Comparison of ENCODE assay signal across 29 cellular contexts in the genomic region with DNA sequence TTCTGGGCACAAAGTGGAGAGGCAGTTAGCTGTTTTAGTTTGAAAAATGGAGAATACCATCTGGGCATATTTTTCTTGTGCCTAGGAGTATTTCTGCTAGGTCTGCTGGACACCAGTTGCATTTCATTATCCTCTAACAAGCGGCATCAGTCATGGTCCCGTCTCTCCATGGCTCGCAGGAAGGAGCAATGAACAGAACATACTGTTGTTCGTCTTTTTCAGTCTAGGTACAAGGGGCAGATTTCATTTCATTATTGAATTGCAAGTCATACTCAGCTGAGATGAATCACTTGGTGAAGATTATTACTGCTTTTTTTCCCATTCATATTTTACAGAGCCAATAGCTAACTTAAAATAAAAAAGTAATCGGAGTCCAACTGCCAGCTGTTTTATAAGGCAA.
"Had no signal": no experiment of that assay in that cellular context is flagged by ENCODE, and none has a peak within 500 bp of the region (broad histone marks: within the 10 kb centered on the region; RNA-seq: fewer than 3 reads in every experiment).

No MANE protein-coding gene starts in this region.

- DNase-seq: activated CD4-positive, alpha-beta T cell treated with anti-CD3 and anti-CD28 coated beads for 1 hour; activated CD4-positive, alpha-beta T cell treated with anti-CD3 and anti-CD28 coated beads for 4 hours; activated CD4-positive, alpha-beta T cell treated with anti-CD3 and anti-CD28 coated beads, Interleukin-2, amount 10 ng/mL, durations not matched to agents 7 days and 5 days; activated CD4-positive, alpha-beta T cell treated with anti-CD3 and anti-CD28 coated beads, Interleukin-2, amount 50 U/mL, for 4 hours; activated CD8-positive, alpha-beta memory T cell treated with anti-CD3 and anti-CD28 coated beads, Interleukin-2, amount 10 ng/mL, durations not matched to agents 7 days and 5 days; activated CD8-positive, alpha-beta memory T cell treated with anti-CD3 and anti-CD28 coated beads, Interleukin-2, amount 50 U/mL, for 4 hours; activated CD8-positive, alpha-beta T cell treated with anti-CD3 and anti-CD28 coated beads, Interleukin-2, amount 10 ng/mL, durations not matched to agents 7 days and 5 days; activated effector memory CD4-positive, alpha-beta T cell treated with anti-CD3 and anti-CD28 coated beads, Interleukin-2, amount 50 U/mL, for 16 hours; activated naive CD4-positive, alpha-beta T cell treated with anti-CD3 and anti-CD28 coated beads for 36 hours; activated naive CD8-positive, alpha-beta T cell treated with anti-CD3 and anti-CD28 coated beads for 36 hours; activated naive CD8-positive, alpha-beta T cell treated with anti-CD3 and anti-CD28 coated beads, Interleukin-2, amount 50 U/mL, for 24 hours; activated T-cell treated with anti-CD3 and anti-CD28 coated beads, Interleukin-2, amount 50 U/mL, for 1 hour; activated T-cell treated with anti-CD3 and anti-CD28 coated beads, Interleukin-2, amount 50 U/mL, for 48 hours; adrenal gland; amygdala; aorta; body of pancreas; central memory CD4-positive, alpha-beta T cell; cerebellar nuclear complex; colonic mucosa; effector CD8-positive, alpha-beta T cell; foreskin fibroblast; gastrocnemius medialis; glutamatergic neuron; heart left ventricle; T-helper 2 cell had no signal

- H3K4me1 ChIP-seq: adrenal gland, body of pancreas, breast epithelium, colonic mucosa, gastrocnemius medialis, heart left ventricle had no signal

- H3K27ac ChIP-seq: adrenal gland, body of pancreas, breast epithelium, cardiac muscle cell, colonic mucosa, epithelial cell of prostate, gastrocnemius medialis, heart left ventricle had no signal

- H3K36me3 ChIP-seq: adrenal gland, breast epithelium, cardiac muscle cell, colonic mucosa, gastrocnemius medialis, heart left ventricle had no signal

- H3K27me3 ChIP-seq: adrenal gland, body of pancreas, breast epithelium, cardiac muscle cell, colonic mucosa, gastrocnemius medialis had no signal

- H3K4me3 ChIP-seq: adrenal gland, body of pancreas, breast epithelium, cardiac muscle cell, colonic mucosa, gastrocnemius medialis, heart left ventricle had no signal

- H3K9me3 ChIP-seq: adrenal gland, body of pancreas, breast epithelium, colonic mucosa, gastrocnemius medialis had no signal
